Comparison of ENCODE assay signal across 15 cellular contexts in genomic region chr1:48291421-48291820, GRCh38.
DNase-seq lines count a peak whose midpoint lies in the region; ATAC-seq and TF ChIP-seq lines count a peak whose summit lies in the region.
"Had no signal": no experiment of that assay in that cellular context is flagged by ENCODE, and none has a peak within 500 bp of the region (broad histone marks: within the 10 kb centered on the region; RNA-seq: fewer than 3 reads in every experiment).

No MANE protein-coding gene starts in this region.

- peak; percentile 57 for DNase-seq in BE2C
- peak; percentile 26 for DNase-seq in H9
- peak; percentile 77 for DNase-seq in islet precursor cell
- no peak for DNase-seq in neural crest cell (ENCODE audit: low read depth, low spot score)
- DNase-seq in DMS53 treated with DMSO at 0.1 percent for 48 hours (lab: John Stamatoyannopoulos, UW; ENCODE audit: unreplicated experiment) = no peak
- no peak for DNase-seq in activated T-cell treated with anti-CD3 and anti-CD28 coated beads, Interleukin-2, amount 50 U/mL, for 1 hour
- DNase-seq: 8988T; CD8-positive, alpha-beta T cell; COR-L47; DMS53; GM23248 had no signal

- no peak overlapping the region for H2BK120ac ChIP-seq in H9 (ENCODE audit: low read depth, low read length, poor library complexity, severe bottlenecking)

- H3K4ac ChIP-seq in H9 (ENCODE audit: low read depth, low read length) = no peak overlapping the region

- no CpG with 5 or more reads among the region's 4 CpGs for WGBS in H9 (ENCODE audit: extremely low coverage, insufficient read length, low lambda C conversion rate)

- H4K5ac ChIP-seq in H9 (ENCODE audit: insufficient read length, low read depth, low read length) = no peak overlapping the region

- no peak overlapping the region for H2AK5ac ChIP-seq in H9 (ENCODE audit: insufficient read length, low read length)

- H4K20me1 ChIP-seq in H9 (ENCODE audit: control insufficient read depth, insufficient read depth, insufficient read length) = no peaks in the 10 kb centered on the region

- no peak overlapping the region for H3K4me3 ChIP-seq in BE2C (ENCODE audit: low read depth, low read length)
- H3K4me3 ChIP-seq: GM12878, GM23248 had no signal

- H3K4me1 Mint-ChIP-seq in H9 (no peaks in the 10 kb centered on the region; a peak in 1 of 4 replicates), neural crest cell (peaks cover 5% of the 10 kb centered on the region)

- no peak for ATAC-seq in GM21529 (IDR thresholded peaks at IDR 0.05; ENCODE audit: unreplicated experiment)
- ATAC-seq: CD8-positive, alpha-beta T cell; GM12878; HepG2 had no signal

- H3K4me1 ChIP-seq in BE2C (no peaks in the 10 kb centered on the region), H9 (ENCODE audit: insufficient read depth, low read length) (no peaks in the 10 kb centered on the region)

- 0 out of 7 replicates have a peak overlapping the region, but pooled peaks of 1 of the 3 experiments have one; percentile 77 for H3K27ac Mint-ChIP-seq in H9
- H3K27ac Mint-ChIP-seq in neural crest cell (ENCODE audit: unreplicated experiment) = peak overlapping the region; percentile 6
- H3K27ac Mint-ChIP-seq: CD8-positive, alpha-beta T cell had no signal

- TF ChIP-seq CTCF in BE2C (IDR thresholded peaks at IDR 0.05; ENCODE audit: low read depth, low read length) (no peak), H9 (conservative IDR thresholded peaks at IDR 0.05) (no peak), neural crest cell (conservative IDR thresholded peaks at IDR 0.05) (no peak)

- no peak overlapping the region for H3K18ac ChIP-seq in H9 (ENCODE audit: insufficient read length, low read depth, low read length)

- H2AFZ ChIP-seq in H9 (ENCODE audit: low read length) = no peak overlapping the region
- H2AFZ ChIP-seq: GM23248 had no signal

- no peak overlapping the region for H2BK12ac ChIP-seq in H9 (ENCODE audit: insufficient read length, low read depth, low read length)

- H4K8ac ChIP-seq in H9 (replicated peaks; ENCODE audit: insufficient read length, low read depth, low read length) = no peak overlapping the region

- H3K9ac ChIP-seq in H9 (ENCODE audit: extremely low read depth, insufficient read length, low read length) = no peak overlapping the region
- H3K9ac ChIP-seq: GM23248 had no signal

- no peaks in the 10 kb centered on the region for H3K36me3 ChIP-seq in BE2C

- peaks cover 1% of the 10 kb centered on the region; the same call in 1 of the 2 replicates for H3K27me3 Mint-ChIP-seq in H9 (ENCODE audit: low read depth)
- H3K27me3 Mint-ChIP-seq in neural crest cell (ENCODE audit: low read depth) = no peaks in the 10 kb centered on the region

- H3K27ac ChIP-seq in H9 (ENCODE audit: insufficient read length, low read depth, low read length) = no peak overlapping the region
- H3K27ac ChIP-seq: GM23248 had no signal

- no peak overlapping the region for H3K23ac ChIP-seq in H9 (ENCODE audit: insufficient read length, low read depth, low read length)

- no peak overlapping the region for H2BK15ac ChIP-seq in H9 (ENCODE audit: low read depth, low read length)

- no peak overlapping the region for H3K56ac ChIP-seq in H9 (ENCODE audit: insufficient read length, low read depth, low read length)

- peaks cover 10 to 14% of the 10 kb centered on the region in 2 experiments; a peak in 4 of 5 replicates for H3K9me3 Mint-ChIP-seq in H9
- peaks cover 2% of the 10 kb centered on the region for H3K9me3 Mint-ChIP-seq in neural crest cell
- H3K9me3 Mint-ChIP-seq: CD8-positive, alpha-beta T cell had no signal

- no peak overlapping the region for H3K14ac ChIP-seq in H9 (ENCODE audit: insufficient read depth, low read length)

- H3K27me3 ChIP-seq in BE2C = no peaks in the 10 kb centered on the region
- no peaks in the 10 kb centered on the region for H3K27me3 ChIP-seq in H9 (ENCODE audit: insufficient read depth, low read length)

- H3K79me2 ChIP-seq in H9 (ENCODE audit: insufficient read depth, low read length) = no peaks in the 10 kb centered on the region

- no peaks in the 10 kb centered on the region for H3K79me1 ChIP-seq in H9 (ENCODE audit: insufficient read depth, low read depth, low read length, poor library complexity, severe bottlenecking)

- H3K4me3 Mint-ChIP-seq in H9 = no peak overlapping the region
- no peak overlapping the region for H3K4me3 Mint-ChIP-seq in neural crest cell
- H3K4me3 Mint-ChIP-seq: CD14-positive monocyte; CD8-positive, alpha-beta T cell had no signal

- no peak overlapping the region for H4K91ac ChIP-seq in H9 (ENCODE audit: insufficient read length, low read depth, low read length)

- no peak overlapping the region for H3K4me2 ChIP-seq in H9 (ENCODE audit: insufficient read depth, insufficient read length, low read length)

- no peak overlapping the region for H2BK5ac ChIP-seq in H9 (ENCODE audit: insufficient read length, low read length)

- no peak overlapping the region for H2BK20ac ChIP-seq in H9 (ENCODE audit: low read depth, low read length, poor library complexity, severe bottlenecking)

- H3K23me2 ChIP-seq in H9 (ENCODE audit: insufficient read length, low read depth, low read length, poor library complexity, severe bottlenecking) = no peaks in the 10 kb centered on the region

- no peaks in the 10 kb centered on the region for H3K9me3 ChIP-seq in BE2C
- H3K9me3 ChIP-seq in H9 (ENCODE audit: control insufficient read depth, low read depth, low read length) = no peaks in the 10 kb centered on the region

- H3K36me3 Mint-ChIP-seq in H9 (ENCODE audit: insufficient read depth in 1 of 3, low read depth in 3 of 3) (peaks cover 4 to 8% (median 7%) of the 10 kb centered on the region in 3 experiments; a peak in 5 of 7 replicates), neural crest cell (ENCODE audit: low read depth) (peaks cover 14% of the 10 kb centered on the region)
- H3K36me3 Mint-ChIP-seq: CD14-positive monocyte; CD8-positive, alpha-beta T cell had no signal

- H3T11ph ChIP-seq in H9 (ENCODE audit: low read length) = no peak overlapping the region

Comparison
In these comparisons a context has a peak if more than half of its experiments do, and no peak if none do; other contexts are left out.
1. DNase-seq: peak in BE2C (single experiment), H9 (single experiment) and islet precursor cell (single experiment); none in neural crest cell (single experiment), DMS53 treated with DMSO at 0.1 percent for 48 hours (single experiment) and activated T-cell treated with anti-CD3 and anti-CD28 coated beads, Interleukin-2, amount 50 U/mL, for 1 hour (single experiment).